In genomic region chr12:69252033-69252432, GRCh38 we compare ENCODE assay signal across 1 cellular context.
TF ChIP-seq lines count a peak whose summit lies in the region.

No MANE protein-coding gene starts in this region.

TF ChIP-seq in K562, 482 proteins besides CTCF, POLR2A, EP300 and RAD21:
- TF ChIP-seq FIP1L1 (IDR thresholded peaks at IDR 0.05; ENCODE audit: low read depth, low read length, poor library complexity, severe bottlenecking) (no peak), XRCC5 (IDR thresholded peaks at IDR 0.05; ENCODE audit: low read depth, low read length) (no peak), TGIF2 (CRISPR knock-in tag; IDR thresholded peaks at IDR 0.05) (no peak), PKNOX1 (IDR thresholded peaks at IDR 0.05) (no peak), TARDBP (IDR thresholded peaks at IDR 0.05) (no peak), ZNF318 (IDR thresholded peaks at IDR 0.05; ENCODE audit: borderline replicate concordance in 1 of 2, low read depth in 1 of 2) (no peak), NFE2 (IDR thresholded peaks at IDR 0.05; ENCODE audit: low read depth) (no peak), CBX1 (IDR thresholded peaks at IDR 0.05; ENCODE audit: low read depth) (no peak), HBP1 (CRISPR knock-in tag; IDR thresholded peaks at IDR 0.05) (no peak), ATF6 (CRISPR knock-in tag; IDR thresholded peaks at IDR 0.05) (no peak), ZZZ3 (IDR thresholded peaks at IDR 0.05) (no peak), PTRF (tag; IDR thresholded peaks at IDR 0.05) (no peak), ARNT (IDR thresholded peaks at IDR 0.05) (no peak), CHCHD3 (CRISPR knock-in tag; IDR thresholded peaks at IDR 0.05) (no peak), KDM5B (IDR thresholded peaks at IDR 0.05; ENCODE audit: insufficient replicate concordance, low read depth, low read length) (no peak), CBFA2T2 (conservative IDR thresholded peaks at IDR 0.05) (no peak), MAX (CRISPR knock-in tag; IDR thresholded peaks at IDR 0.05) (no peak), U2AF1 (optimal IDR thresholded peaks at IDR 0.05; ENCODE audit: low read depth, low read length) (no peak), NFXL1 (CRISPR knock-in tag; IDR thresholded peaks at IDR 0.05) (no peak), TBL1XR1 (IDR thresholded peaks at IDR 0.05; ENCODE audit: low read length in 2 of 2) (no peak)
